ENCODE assay signal across 26 cellular contexts in genomic region chr6:26483727-26484126, GRCh38. TPM values are rescaled to one million over a fixed set of nuclear protein-coding genes. Genes with fewer than 3 reads are reported as not detected.
DNase-seq lines count a peak whose midpoint lies in the region; ATAC-seq, FAIRE-seq and TF ChIP-seq lines count a peak whose summit lies in the region.
"Had no signal": no experiment of that assay in that cellular context is flagged by ENCODE, and none has a peak within 500 bp of the region (broad histone marks: within the 10 kb centered on the region; RNA-seq: fewer than 3 reads in every experiment).

No MANE protein-coding gene starts in this region.

- no peak for TF ChIP-seq RAD21 in K562 (CRISPR knock-in tag; conservative IDR thresholded peaks at IDR 0.05 in 1 of 2, IDR thresholded peaks at IDR 0.05 in 1 of 2)

- DNase-seq in MM.1S (no peak), OCI-LY7 (ENCODE audit: low spot score) (no peak), K562 (ENCODE audit: extremely low read depth in 1 of 4, low spot score in 3 of 4) (no peak), ecto neural progenitor cell (ENCODE audit: low spot score) (no peak), amniotic stem cell (lab: John Stamatoyannopoulos, UW) (no peak), foreskin melanocyte (no peak)
- DNase-seq: 8988T; ACHN; BE2C; C1 segment of cervical spinal cord; CD4-positive, alpha-beta memory T cell; CD4-positive, CD25-positive, alpha-beta regulatory T cell; CD8-positive, alpha-beta memory T cell; COR-L47; DMS 273 treated with DMSO at 0.1 percent for 48 hours; DMS153; DMS79 treated with DMSO at 0.1 percent for 48 hours; GF-D8 had no signal

- TF ChIP-seq CTCF in HEK293 (tag by site-specific recombination; IDR thresholded peaks at IDR 0.05) (no peak), MM.1S (IDR thresholded peaks at IDR 0.05; ENCODE audit: low read length) (no peak), OCI-LY7 (conservative IDR thresholded peaks at IDR 0.05; ENCODE audit: low read length) (no peak), K562 (IDR thresholded peaks at IDR 0.05 in 2 of 3, conservative IDR thresholded peaks at IDR 0.05 in 1 of 3; ENCODE audit: insufficient read depth in 2 of 3, low read depth in 1 of 3, low read length in 3 of 3) (no peak)

- H3K79me2 ChIP-seq in MM.1S (ENCODE audit: low read length) (no peaks in the 10 kb centered on the region), OCI-LY7 (ENCODE audit: insufficient read depth, low read depth, low read length) (no peaks in the 10 kb centered on the region), K562 (ENCODE audit: control insufficient read depth, insufficient read depth, low read length) (no peaks in the 10 kb centered on the region)

- no peak overlapping the region for H2AFZ ChIP-seq in MM.1S (ENCODE audit: low read length)
- peak overlapping the region; percentile 38; the same call in 1 of the 2 replicates for H2AFZ ChIP-seq in OCI-LY7 (ENCODE audit: low read length)
- peak overlapping the region; percentile 6; the same call in 1 of the 2 replicates for H2AFZ ChIP-seq in K562 (ENCODE audit: low read depth, low read length)

- H3K4me3 ChIP-seq in HEK293 (ENCODE audit: low read depth, low read length) (no peak overlapping the region), MM.1S (ENCODE audit: low read length) (no peak overlapping the region), OCI-LY7 (ENCODE audit: low read depth, low read length, poor library complexity, severe bottlenecking) (no peak overlapping the region), K562 (no peak overlapping the region)
- H3K4me3 ChIP-seq: BLaER1 had no signal

- in situ Hi-C loops in K562 (cut with MboI), result no loop called here

- TF ChIP-seq POLR2A in K562 (conservative IDR thresholded peaks at IDR 0.05), result no peak

- TF ChIP-seq EP300 in K562 (IDR thresholded peaks at IDR 0.05; ENCODE audit: low read length), result no peak

- CTCF ChIA-PET in HEK293 (lab: Yijun Ruan, JAX) (no interaction called here), OCI-LY7 (lab: Charles Lee; ENCODE audit: unreplicated experiment) (no interaction called here), K562 (lab: Yijun Ruan, JAX; ENCODE audit: low intra/inter-chr PET ratio) (no interaction called here)

- no peaks in the 10 kb centered on the region for H3K9me3 ChIP-seq in HEK293 (ENCODE audit: control insufficient read depth, insufficient read depth, low read depth, low read length)
- no peaks in the 10 kb centered on the region for H3K9me3 ChIP-seq in MM.1S (replicated peaks; ENCODE audit: insufficient read depth, low read length)
- peaks cover 28% of the 10 kb centered on the region for H3K9me3 ChIP-seq in OCI-LY7 (ENCODE audit: low read length)
- H3K9me3 ChIP-seq in K562 (replicated peaks; ENCODE audit: control insufficient read depth, insufficient read depth, low read depth, low read length), result peaks cover 3% of the 10 kb centered on the region
- H3K9me3 ChIP-seq: BE2C had no signal

- peaks cover 4% of the 10 kb centered on the region; the same call in 1 of the 2 replicates for H3F3A ChIP-seq in MM.1S (ENCODE audit: insufficient read depth, low read length)

- POLR2A ChIA-PET in HEK293 (lab: Yijun Ruan, JAX), result interaction anchor here (0.9 kb wide), 1 partner anchor 10 kb away, joined by 6 read pairs; no protein-coding TSS in a partner anchor
- POLR2A ChIA-PET in OCI-LY7 (lab: Charles Lee), result interaction anchor here (1.6 to 2.3 kb wide), 4 partner anchors 8 to 19 kb away, joined by 5 to 17 read pairs (median 10); no protein-coding TSS in a partner anchor
- POLR2A ChIA-PET in K562 (lab: Yijun Ruan, JAX), result interaction anchor here (2.5 kb wide), 1 partner anchor 9 kb away, joined by 18 read pairs; no protein-coding TSS in a partner anchor

- H4K20me1 ChIP-seq in MM.1S (ENCODE audit: insufficient read depth, low read length) (no peaks in the 10 kb centered on the region), OCI-LY7 (ENCODE audit: insufficient read depth, low read length) (no peaks in the 10 kb centered on the region), K562 (replicated peaks; ENCODE audit: control insufficient read depth, insufficient read depth, low read length) (no peaks in the 10 kb centered on the region)
- H4K20me1 ChIP-seq: BLaER1 had no signal

- no peak overlapping the region for H3K27ac ChIP-seq in HEK293 (ENCODE audit: extremely low read depth, low read depth, low read length)
- peak overlapping the region; percentile 49; the same call in 1 of the 2 replicates for H3K27ac ChIP-seq in MM.1S (ENCODE audit: low read length)
- H3K27ac ChIP-seq in OCI-LY7 (ENCODE audit: low read depth, low read length, poor library complexity, severe bottlenecking), result no peak overlapping the region
- no peak overlapping the region for H3K27ac ChIP-seq in K562 (ENCODE audit: extremely low read depth, low read depth, low read length)
- H3K27ac ChIP-seq: BLaER1 had no signal

- BruUV-seq in OCI-LY7 (replicated peaks; lab: Mats Ljungman, UMichigan) (no TSS peak), K562 (replicated peaks; lab: Mats Ljungman, UMichigan) (no TSS peak)

- H3K9me1 ChIP-seq in K562 (ENCODE audit: control insufficient read depth, insufficient read depth, low read length), result no peaks in the 10 kb centered on the region

- WGBS in K562 (ENCODE audit: insufficient coverage, low coverage, missing lambda C conversion rate), result 52% methylated on average over 3 of the region's 3 CpGs

- H3K4me2 ChIP-seq in MM.1S (ENCODE audit: low read depth, low read length) (0 out of 2 replicates have a peak overlapping the region, but pooled peaks have one; percentile 13), OCI-LY7 (ENCODE audit: low read length) (no peak overlapping the region), K562 (ENCODE audit: insufficient read depth, low read length) (no peak overlapping the region)

- intact Hi-C loops in OCI-LY7 (cut with micrococcal nuclease; ENCODE audit: unreplicated experiment) (no loop called here), K562 (cut with micrococcal nuclease) (no loop called here)

- H3K9ac ChIP-seq in MM.1S (ENCODE audit: low read length) (no peak overlapping the region), K562 (ENCODE audit: insufficient read depth in 1 of 2, low read depth in 2 of 2, low read length in 2 of 2) (no peak overlapping the region)
- H3K9ac ChIP-seq: BLaER1 had no signal

- H3K9me2 ChIP-seq in MM.1S (replicated peaks; ENCODE audit: insufficient read depth, low read length) (no peaks in the 10 kb centered on the region), OCI-LY7 (ENCODE audit: insufficient read depth, low read length) (no peaks in the 10 kb centered on the region)

- H3K4me1 ChIP-seq in HEK293 (ENCODE audit: control insufficient read depth, insufficient read depth, low read length) (no peaks in the 10 kb centered on the region), MM.1S (ENCODE audit: low read length) (peaks cover 14% of the 10 kb centered on the region), OCI-LY7 (ENCODE audit: insufficient read depth, low read length, poor library complexity, severe bottlenecking) (peaks cover 17% of the 10 kb centered on the region), K562 (replicated peaks in 1 of 2; ENCODE audit: control insufficient read depth in 2 of 2, insufficient read depth in 2 of 2, low read length in 2 of 2) (peaks cover 0 to 11% of the 10 kb centered on the region in 2 experiments; a peak in 4 of 5 replicates)
- H3K4me1 ChIP-seq: BE2C had no signal

- no peaks in the 10 kb centered on the region for H3K27me3 ChIP-seq in MM.1S (replicated peaks; ENCODE audit: insufficient read depth, low read length)
- H3K27me3 ChIP-seq in K562 (ENCODE audit: control insufficient read depth in 2 of 2, insufficient read depth in 2 of 2, low read length in 2 of 2), result no peaks in the 10 kb centered on the region
- H3K27me3 ChIP-seq: BE2C, BLaER1 had no signal

- H3K36me3 ChIP-seq in HEK293 (ENCODE audit: control insufficient read depth in 2 of 2, insufficient read depth in 1 of 2, low read length in 2 of 2) (no peaks in the 10 kb centered on the region), MM.1S (replicated peaks; ENCODE audit: insufficient read depth, low read length) (no peaks in the 10 kb centered on the region), OCI-LY7 (ENCODE audit: insufficient read depth, low read length) (peaks cover 9% of the 10 kb centered on the region; the same call in 1 of the 2 replicates), K562 (ENCODE audit: control insufficient read depth, insufficient read depth, low read length) (no peaks in the 10 kb centered on the region)
- H3K36me3 ChIP-seq: BE2C, BLaER1 had no signal

- no peak for ATAC-seq in K562

- FAIRE-seq in K562 (lab: Jason Lieb, UNC), result no peak
- FAIRE-seq: A204.1, G401.6, GM12891, GM19239 had no signal

RNA-seq across cellular contexts. Expression of gene BTN1A1, which starts 16.4 kb away (rescaled TPM):
- total RNA-seq in OCI-LY7 (2014; rRNA removed; shearing (Covaris generic)), result 0.25 and 0.36 TPM in 2 replicates
- 1.0 and 1.1 TPM in 2 replicates for total RNA-seq in OCI-LY7 (2022)
- total RNA-seq in K562 (2011; cell fraction: chromatin; rRNA removed; ENCODE audit: low replicate concordance), result not detected in 2 replicates
- total RNA-seq in K562 (2011; cell fraction: nucleolus; rRNA removed), result not detected in 2 replicates
- total RNA-seq in K562 (2011; cell fraction: nucleoplasm; rRNA removed), result not detected in 2 replicates
- 0.09 TPM in 1 of 2 replicates, not detected in the other for total RNA-seq in K562 (2014; rRNA removed)
- 0.15 TPM in 1 of 2 replicates, not detected in the other for total RNA-seq in K562 (2014; rRNA removed; fragmentation: Illumina TruSeq; extraction: Trizol)
- total RNA-seq in K562 (2015; rRNA removed; fragmentation: Illumina TruSeq; extraction: Trizol), result not detected in 2 replicates
- 0.09 TPM in 1 of 2 replicates, not detected in the other for total RNA-seq in K562 (2021)
- polyA plus RNA-seq in K562 (2011; rRNA removed), result 0.04 TPM in 2 replicates
- 0.01 TPM in 1 of 2 replicates, not detected in the other for polyA plus RNA-seq in K562 (2011; cell fraction: cytosol; rRNA removed)
- not detected in 2 replicates for polyA plus RNA-seq in K562 (2011; cell fraction: nucleus; rRNA removed)
- polyA plus RNA-seq in K562 (2012), result 0.04 and 0.05 TPM in 2 replicates
- 0.06 TPM in 1 of 2 replicates, not detected in the other for polyA plus RNA-seq in K562 (2014; fragmentation: Illumina TruSeq; extraction: Trizol)
- under 1 TPM in 1 of 2 experiments, not detected in 1; 0.01 TPM for polyA plus RNA-seq in K562 (2014; fragmentation: Nextera tagmentation; extraction: Ambion mirVana)
- polyA plus RNA-seq in K562 (2014; rRNA removed), result not detected in 2 replicates
- not detected in 2 replicates for polyA minus RNA-seq in K562 (2011; rRNA and poly(A)+ RNA removed)
- not detected in 2 replicates for polyA minus RNA-seq in K562 (2011; cell fraction: cytosol; rRNA and poly(A)+ RNA removed)
- polyA minus RNA-seq in K562 (2011; cell fraction: nucleus; rRNA and poly(A)+ RNA removed), result not detected in 2 replicates
- total RNA-seq: A673; CD4-positive, alpha-beta memory T cell; CD4-positive, CD25-positive, alpha-beta regulatory T cell had no signal
- polyA plus RNA-seq: CD14-positive monocyte; CD8-positive, alpha-beta memory T cell had no signal

RNA-seq across cellular contexts. Expression of gene BTN2A1, which starts 26.0 kb away (rescaled TPM):
- 15.4 and 22.8 TPM in 2 replicates for total RNA-seq in OCI-LY7 (2014; rRNA removed; shearing (Covaris generic))
- total RNA-seq in OCI-LY7 (2022), result 23.4 and 23.5 TPM in 2 replicates
- 41.4 and 45.8 TPM in 2 replicates for total RNA-seq in K562 (2011; cell fraction: chromatin; rRNA removed; ENCODE audit: low replicate concordance)
- 30.1 and 32.4 TPM in 2 replicates for total RNA-seq in K562 (2011; cell fraction: nucleolus; rRNA removed)
- 28.4 and 29.5 TPM in 2 replicates for total RNA-seq in K562 (2011; cell fraction: nucleoplasm; rRNA removed)
- total RNA-seq in K562 (2014; rRNA removed), result 6.7 and 6.8 TPM in 2 replicates
- 17.2 and 17.6 TPM in 2 replicates for total RNA-seq in K562 (2014; rRNA removed; fragmentation: Illumina TruSeq; extraction: Trizol)
- total RNA-seq in K562 (2015; rRNA removed; fragmentation: Illumina TruSeq; extraction: Trizol), result 15.9 and 16.2 TPM in 2 replicates
- total RNA-seq in K562 (2021), result 13.0 and 13.5 TPM in 2 replicates
- 18.9 and 23.2 TPM in 2 replicates for polyA plus RNA-seq in K562 (2011; rRNA removed)
- polyA plus RNA-seq in K562 (2011; cell fraction: cytosol; rRNA removed), result 13.3 and 16.1 TPM in 2 replicates
- polyA plus RNA-seq in K562 (2011; cell fraction: nucleus; rRNA removed), result 33.9 and 39.5 TPM in 2 replicates
- 12.6 and 22.3 TPM in 2 replicates for polyA plus RNA-seq in K562 (2012)
- 19.4 and 22.1 TPM in 2 replicates for polyA plus RNA-seq in K562 (2014; fragmentation: Illumina TruSeq; extraction: Trizol)
- polyA plus RNA-seq in K562 (2014; fragmentation: Nextera tagmentation; extraction: Ambion mirVana), result 10 to 100 TPM in 1 of 2 experiments, 1 to 10 TPM in 1; 7.0 to 16.4 TPM
- polyA plus RNA-seq in K562 (2014; rRNA removed), result 18.0 and 21.7 TPM in 2 replicates
- 22.7 and 32.0 TPM in 2 replicates for polyA minus RNA-seq in K562 (2011; rRNA and poly(A)+ RNA removed)
- polyA minus RNA-seq in K562 (2011; cell fraction: cytosol; rRNA and poly(A)+ RNA removed), result 6.4 and 8.2 TPM in 2 replicates
- polyA minus RNA-seq in K562 (2011; cell fraction: nucleus; rRNA and poly(A)+ RNA removed), result 11.0 and 19.7 TPM in 2 replicates

RNA-seq across cellular contexts. Expression of gene BTN3A3, which starts 43.4 kb away (rescaled TPM):
- total RNA-seq in OCI-LY7 (2014; rRNA removed; shearing (Covaris generic)), result 17.4 and 20.5 TPM in 2 replicates
- total RNA-seq in OCI-LY7 (2022) (22.1 and 26.9 TPM in 2 replicates), K562 (2014; rRNA removed) (0.45 and 1.0 TPM in 2 replicates), K562 (2014; rRNA removed; fragmentation: Illumina TruSeq; extraction: Trizol) (1.2 and 1.4 TPM in 2 replicates), K562 (2015; rRNA removed; fragmentation: Illumina TruSeq; extraction: Trizol) (0.98 and 1.3 TPM in 2 replicates), K562 (2021) (1.4 and 1.5 TPM in 2 replicates)
- total RNA-seq in K562 (2011; cell fraction: chromatin; rRNA removed; ENCODE audit: low replicate concordance), result 19.6 and 24.0 TPM in 2 replicates
- 4.6 and 4.8 TPM in 2 replicates for total RNA-seq in K562 (2011; cell fraction: nucleolus; rRNA removed)
- 16.4 and 24.1 TPM in 2 replicates for total RNA-seq in K562 (2011; cell fraction: nucleoplasm; rRNA removed)
- polyA plus RNA-seq in K562 (2011; rRNA removed) (3.5 and 7.6 TPM in 2 replicates), K562 (2014; fragmentation: Illumina TruSeq; extraction: Trizol) (0.71 and 1.00 TPM in 2 replicates), K562 (2014; fragmentation: Nextera tagmentation; extraction: Ambion mirVana) (under 1 TPM; 0.21 to 0.41 TPM), K562 (2014; rRNA removed) (1.1 and 1.3 TPM in 2 replicates)
- 0.51 and 1.6 TPM in 2 replicates for polyA plus RNA-seq in K562 (2011; cell fraction: cytosol; rRNA removed)
- 24.8 and 44.0 TPM in 2 replicates for polyA plus RNA-seq in K562 (2011; cell fraction: nucleus; rRNA removed)
- 1.1 and 3.0 TPM in 2 replicates for polyA plus RNA-seq in K562 (2012)
- polyA minus RNA-seq in K562 (2011; rRNA and poly(A)+ RNA removed), result 5.6 and 15.4 TPM in 2 replicates
- 0.19 and 0.82 TPM in 2 replicates for polyA minus RNA-seq in K562 (2011; cell fraction: cytosol; rRNA and poly(A)+ RNA removed)
- polyA minus RNA-seq in K562 (2011; cell fraction: nucleus; rRNA and poly(A)+ RNA removed), result 3.4 and 18.0 TPM in 2 replicates

RNA-seq across cellular contexts. Expression of gene HMGN4, which starts 54.4 kb away (rescaled TPM):
- 113 and 116 TPM in 2 replicates for total RNA-seq in OCI-LY7 (2014; rRNA removed; shearing (Covaris generic))
- total RNA-seq in OCI-LY7 (2022) (104 and 113 TPM in 2 replicates), K562 (2014; rRNA removed) (71.8 and 87.5 TPM in 2 replicates), K562 (2014; rRNA removed; fragmentation: Illumina TruSeq; extraction: Trizol) (134 and 145 TPM in 2 replicates), K562 (2015; rRNA removed; fragmentation: Illumina TruSeq; extraction: Trizol) (100 and 102 TPM in 2 replicates), K562 (2021) (78.8 and 79.9 TPM in 2 replicates)
- 23.4 and 44.5 TPM in 2 replicates for total RNA-seq in K562 (2011; cell fraction: chromatin; rRNA removed; ENCODE audit: low replicate concordance)
- 13.5 and 15.3 TPM in 2 replicates for total RNA-seq in K562 (2011; cell fraction: nucleolus; rRNA removed)
- 28.3 and 34.4 TPM in 2 replicates for total RNA-seq in K562 (2011; cell fraction: nucleoplasm; rRNA removed)
- polyA plus RNA-seq in K562 (2011; rRNA removed) (95.4 and 111 TPM in 2 replicates), K562 (2014; fragmentation: Illumina TruSeq; extraction: Trizol) (97.0 and 104 TPM in 2 replicates), K562 (2014; fragmentation: Nextera tagmentation; extraction: Ambion mirVana) (10 to 100 TPM; 35.4 to 41.1 TPM), K562 (2014; rRNA removed) (92.2 and 94.1 TPM in 2 replicates)
- polyA plus RNA-seq in K562 (2011; cell fraction: cytosol; rRNA removed), result 35.3 and 57.4 TPM in 2 replicates
- 24.5 and 38.9 TPM in 2 replicates for polyA plus RNA-seq in K562 (2011; cell fraction: nucleus; rRNA removed)
- polyA plus RNA-seq in K562 (2012), result 65.4 and 94.0 TPM in 2 replicates
- 76.2 and 81.4 TPM in 2 replicates for polyA minus RNA-seq in K562 (2011; rRNA and poly(A)+ RNA removed)
- polyA minus RNA-seq in K562 (2011; cell fraction: cytosol; rRNA and poly(A)+ RNA removed), result 32.2 and 35.4 TPM in 2 replicates
- polyA minus RNA-seq in K562 (2011; cell fraction: nucleus; rRNA and poly(A)+ RNA removed), result 8.2 and 16.9 TPM in 2 replicates
